9 cellular contexts compared by ENCODE assay signal in genomic region chr12:67161322-67161918, GRCh38.
A peak's percentile ranks its signal among the peaks of the same experiment; 100 is the strongest.
DNase-seq lines count a peak whose midpoint lies in the region; ATAC-seq, FAIRE-seq and TF ChIP-seq lines count a peak whose summit lies in the region.
"Had no signal": no experiment of that assay in that cellular context is flagged by ENCODE, and none has a peak within 500 bp of the region (broad histone marks: within the 10 kb centered on the region; RNA-seq: fewer than 3 reads in every experiment).

No MANE protein-coding gene starts in this region.

- no peak for TF ChIP-seq POLR2A in GM12891 (IDR thresholded peaks at IDR 0.05; ENCODE audit: low read depth, low read length)
- no peak for TF ChIP-seq POLR2A in lower leg skin (IDR thresholded peaks at IDR 0.05)

- H3K4me1 ChIP-seq in naive thymus-derived CD4-positive, alpha-beta T cell (ENCODE audit: control insufficient read depth in 2 of 2, insufficient read depth in 2 of 2, low read length in 2 of 2) = no peaks in the 10 kb centered on the region
- no peaks in the 10 kb centered on the region for H3K4me1 ChIP-seq in aorta (ENCODE audit: control insufficient read depth in 1 of 2, insufficient read depth in 2 of 2, low read length in 2 of 2)

- DNase-seq in Ammon's horn (ENCODE audit: low spot score) (peak; percentile 10), GM12891 (ENCODE audit: insufficient read length, low spot score) (peak; percentile 6), SK-N-DZ (ENCODE audit: low spot score) (peak; percentile 11), dermis blood vessel endothelial cell (peak; percentile 51), lower leg skin (ENCODE audit: low spot score in 2 of 2) (no peak), aorta (no peak)
- DNase-seq in naive thymus-derived CD4-positive, alpha-beta T cell = peak in 7 of 9 donors; percentile 8 to 27 (median 21)

- H3K4me1 Mint-ChIP-seq in naive thymus-derived CD4-positive, alpha-beta T cell = peaks cover 0 to 3% (median 0%) of the 10 kb centered on the region in 7 donors

- intact Hi-C loops in naive thymus-derived CD4-positive, alpha-beta T cell (cut with micrococcal nuclease) = loop anchor here (1.0 to 2.0 kb wide), 6 partner anchors 108 to 781 kb away; partner anchors contain the start of gene CAND1 (in 1 of the 2)
- intact Hi-C loops in lower leg skin (cut with DNase I; ENCODE audit: low total_unique reads) (loop anchor here (5.0 kb wide), 1 partner anchor 249 kb away; no protein-coding TSS in a partner anchor), aorta (cut with DNase I) (no loop called here)

- no peaks in the 10 kb centered on the region for H3K36me3 Mint-ChIP-seq in naive thymus-derived CD4-positive, alpha-beta T cell

- peaks cover 0 to 6% (median 4%) of the 10 kb centered on the region in 5 donors for H3K27me3 Mint-ChIP-seq in naive thymus-derived CD4-positive, alpha-beta T cell

- 78 to 80% methylated on average over 6 of the region's 6 CpGs for WGBS in lower leg skin, 2 donors
- WGBS in aorta, 2 donors = 86% methylated on average over 6 of the region's 6 CpGs

- peak; percentile 50 for FAIRE-seq in GM12891 (lab: Jason Lieb, UNC)

- no peak overlapping the region for H3K4me3 Mint-ChIP-seq in naive thymus-derived CD4-positive, alpha-beta T cell

- no peak overlapping the region for H3K27ac Mint-ChIP-seq in naive thymus-derived CD4-positive, alpha-beta T cell

- no peaks in the 10 kb centered on the region for H3K27me3 ChIP-seq in naive thymus-derived CD4-positive, alpha-beta T cell (ENCODE audit: control insufficient read depth in 2 of 2, insufficient read depth in 2 of 2, low read length in 2 of 2)
- H3K27me3 ChIP-seq in aorta (ENCODE audit: control insufficient read depth in 1 of 2, insufficient read depth in 2 of 2, low read length in 1 of 2) = no peaks in the 10 kb centered on the region

- no peaks in the 10 kb centered on the region for H3K36me3 ChIP-seq in naive thymus-derived CD4-positive, alpha-beta T cell (ENCODE audit: control insufficient read depth in 2 of 3, insufficient read depth in 3 of 3, low read length in 3 of 3)
- no peaks in the 10 kb centered on the region for H3K36me3 ChIP-seq in aorta (ENCODE audit: control insufficient read depth in 1 of 2, insufficient read depth in 2 of 2, low read length in 1 of 2)

- no peak for TF ChIP-seq CTCF in lower leg skin (IDR thresholded peaks at IDR 0.05)

- CTCF ChIA-PET in naive thymus-derived CD4-positive, alpha-beta T cell (lab: Charles Lee) = interaction anchor here (1.0 kb wide), 1 partner anchor 194 kb away, joined by 3 read pairs; no protein-coding TSS in a partner anchor

- POLR2A ChIA-PET in naive thymus-derived CD4-positive, alpha-beta T cell (lab: Charles Lee) = no interaction called here

- H3K27ac ChIP-seq in naive thymus-derived CD4-positive, alpha-beta T cell (ENCODE audit: low read depth, low read length) = no peak overlapping the region
- no peak overlapping the region for H3K27ac ChIP-seq in aorta (ENCODE audit: low read depth in 1 of 2, low read length in 2 of 2)
- H3K27ac ChIP-seq: SK-N-MC had no signal

- ATAC-seq in HG03196 (IDR thresholded peaks at IDR 0.05; ENCODE audit: unreplicated experiment) (peak; percentile 74), aorta (ENCODE audit: low FRiP score) (no peak)
- no peak for ATAC-seq in naive thymus-derived CD4-positive, alpha-beta T cell

- H3K9me3 ChIP-seq in naive thymus-derived CD4-positive, alpha-beta T cell (ENCODE audit: control insufficient read depth in 2 of 3, low read length in 3 of 3) = no peaks in the 10 kb centered on the region
- no peaks in the 10 kb centered on the region for H3K9me3 ChIP-seq in aorta (ENCODE audit: control insufficient read depth, low read length)

- H3K9me3 Mint-ChIP-seq in naive thymus-derived CD4-positive, alpha-beta T cell = no peaks in the 10 kb centered on the region

- no peak overlapping the region for H3K4me3 ChIP-seq in naive thymus-derived CD4-positive, alpha-beta T cell (ENCODE audit: low read length)
- no peak overlapping the region for H3K4me3 ChIP-seq in lower leg skin (ENCODE audit: low read depth, poor library complexity, severe bottlenecking)
- no peak overlapping the region for H3K4me3 ChIP-seq in aorta (ENCODE audit: low read length in 2 of 2)
- H3K4me3 ChIP-seq: SK-N-MC had no signal

TF ChIP-seq in GM12891, 5 proteins besides CTCF, POLR2A, EP300 and RAD21:
- no peak for TF ChIP-seq POU2F2 (IDR thresholded peaks at IDR 0.05; ENCODE audit: low read depth, low read length)
- no peak for TF ChIP-seq PAX5 (IDR thresholded peaks at IDR 0.05; ENCODE audit: insufficient read depth, low read length, severe bottlenecking)
- TF ChIP-seq POLR2AphosphoS5 (IDR thresholded peaks at IDR 0.05; ENCODE audit: low read depth, low read length) = no peak
- no peak for TF ChIP-seq TAF1 (IDR thresholded peaks at IDR 0.05; ENCODE audit: low read depth, low read length)
- TF ChIP-seq SPI1 (IDR thresholded peaks at IDR 0.05; ENCODE audit: low read depth, low read length) = no peak
TF ChIP-seq in GM12891: peak in this region for 0.

Comparison
In these comparisons a context has a peak if more than half of its experiments do, and no peak if none do; other contexts are left out.
1. DNase-seq: peak in Ammon's horn (single experiment), GM12891 (single experiment), SK-N-DZ (single experiment), dermis blood vessel endothelial cell (single experiment) and naive thymus-derived CD4-positive, alpha-beta T cell (7 of 9); none in lower leg skin (0 of 2) and aorta (0 of 2).
2. intact Hi-C loops: an anchor here in naive thymus-derived CD4-positive, alpha-beta T cell (1.0 to 2.0 kb wide) and lower leg skin (5.0 kb wide); none called in aorta.